Comparison of ENCODE assay signal across 1 cellular context in genomic region chr11:125561924-125562323, GRCh38.
TF ChIP-seq lines count a peak whose summit lies in the region.

No MANE protein-coding gene starts in this region.

TF ChIP-seq in K562, 482 proteins besides CTCF, POLR2A, EP300 and RAD21 (continued from another document):
- TF ChIP-seq, protein P1, sequence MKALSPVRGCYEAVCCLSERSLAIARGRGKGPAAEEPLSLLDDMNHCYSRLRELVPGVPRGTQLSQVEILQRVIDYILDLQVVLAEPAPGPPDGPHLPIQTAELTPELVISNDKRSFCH (CRISPR knock-in tag; IDR thresholded peaks at IDR 0.05), result no peak
- TF ChIP-seq, protein P1 (tag; IDR thresholded peaks at IDR 0.05), result peak; percentile 94
- peak; percentile 89 for TF ChIP-seq PTTG1 (tag; IDR thresholded peaks at IDR 0.05; ENCODE audit: low read depth)
- TF ChIP-seq, protein P2, sequence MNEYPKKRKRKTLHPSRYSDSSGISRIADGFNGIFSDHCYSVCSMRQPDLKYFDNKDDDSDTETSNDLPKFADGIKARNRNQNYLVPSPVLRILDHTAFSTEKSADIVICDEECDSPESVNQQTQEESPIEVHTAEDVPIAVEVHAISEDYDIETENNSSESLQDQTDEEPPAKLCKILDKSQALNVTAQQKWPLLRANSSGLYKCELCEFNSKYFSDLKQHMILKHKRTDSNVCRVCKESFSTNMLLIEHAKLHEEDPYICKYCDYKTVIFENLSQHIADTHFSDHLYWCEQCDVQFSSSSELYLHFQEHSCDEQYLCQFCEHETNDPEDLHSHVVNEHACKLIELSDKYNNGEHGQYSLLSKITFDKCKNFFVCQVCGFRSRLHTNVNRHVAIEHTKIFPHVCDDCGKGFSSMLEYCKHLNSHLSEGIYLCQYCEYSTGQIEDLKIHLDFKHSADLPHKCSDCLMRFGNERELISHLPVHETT (CRISPR knock-in tag; conservative IDR thresholded peaks at IDR 0.05 in 1 of 2, IDR thresholded peaks at IDR 0.05 in 1 of 2), result 0 out of 4 replicates have a peak, but pooled peaks of 1 of the 2 experiments have one; percentile 55
- TF ChIP-seq, protein P3, sequence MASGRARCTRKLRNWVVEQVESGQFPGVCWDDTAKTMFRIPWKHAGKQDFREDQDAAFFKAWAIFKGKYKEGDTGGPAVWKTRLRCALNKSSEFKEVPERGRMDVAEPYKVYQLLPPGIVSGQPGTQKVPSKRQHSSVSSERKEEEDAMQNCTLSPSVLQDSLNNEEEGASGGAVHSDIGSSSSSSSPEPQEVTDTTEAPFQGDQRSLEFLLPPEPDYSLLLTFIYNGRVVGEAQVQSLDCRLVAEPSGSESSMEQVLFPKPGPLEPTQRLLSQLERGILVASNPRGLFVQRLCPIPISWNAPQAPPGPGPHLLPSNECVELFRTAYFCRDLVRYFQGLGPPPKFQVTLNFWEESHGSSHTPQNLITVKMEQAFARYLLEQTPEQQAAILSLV (tag; IDR thresholded peaks at IDR 0.05), result peak; percentile 85
- TF ChIP-seq PYGO2 (tag; IDR thresholded peaks at IDR 0.05), result peak; percentile 81
- TF ChIP-seq KLF13 (tag; IDR thresholded peaks at IDR 0.05; ENCODE audit: borderline replicate concordance, low read depth), result peak; percentile 15; the same call in 1 of the 2 replicates
- TF ChIP-seq MECOM (CRISPR knock-in tag; IDR thresholded peaks at IDR 0.05), result peak; percentile 64; the same call in 1 of the 2 replicates
- peak; percentile 73; the same call in 1 of the 2 replicates for TF ChIP-seq ZNF668 (CRISPR knock-in tag; IDR thresholded peaks at IDR 0.05)
- TF ChIP-seq ZNF583 (CRISPR knock-in tag; IDR thresholded peaks at IDR 0.05), result 0 out of 2 replicates have a peak, but pooled peaks have one; percentile 80
- no peak for TF ChIP-seq ERF (CRISPR knock-in tag; IDR thresholded peaks at IDR 0.05)
- no peak for TF ChIP-seq NR4A1 (CRISPR knock-in tag; IDR thresholded peaks at IDR 0.05)
- peak; percentile 79 for TF ChIP-seq NR4A1 (tag; IDR thresholded peaks at IDR 0.05)
- TF ChIP-seq HINFP (tag; conservative IDR thresholded peaks at IDR 0.05; ENCODE audit: low read depth), result peak; percentile 81
- peak; percentile 85 for TF ChIP-seq ZNF311 (CRISPR knock-in tag; IDR thresholded peaks at IDR 0.05)
- TF ChIP-seq SMAD3 (CRISPR knock-in tag; conservative IDR thresholded peaks at IDR 0.05), result peak; percentile 77; the same call in 1 of the 2 replicates
- TF ChIP-seq HSF4 (CRISPR knock-in tag; IDR thresholded peaks at IDR 0.05; ENCODE audit: borderline replicate concordance), result peak; percentile 29; the same call in 1 of the 2 replicates
- peak; percentile 86 for TF ChIP-seq DDX20 (tag; IDR thresholded peaks at IDR 0.05; ENCODE audit: low read depth)
- no peak for TF ChIP-seq NR2C1 (IDR thresholded peaks at IDR 0.05)
- TF ChIP-seq NR2C1 (tag; IDR thresholded peaks at IDR 0.05), result peak; percentile 71
- peak; percentile 85 for TF ChIP-seq MEF2D (tag; conservative IDR thresholded peaks at IDR 0.05; ENCODE audit: low read depth)
- no peak for TF ChIP-seq ZNF740 (CRISPR knock-in tag; IDR thresholded peaks at IDR 0.05)
- TF ChIP-seq ZNF740 (tag; IDR thresholded peaks at IDR 0.05), result peak in 1 of 2 experiments; percentile 92; a peak in 2 of 4 replicates
- no peak for TF ChIP-seq HNRNPL (IDR thresholded peaks at IDR 0.05; ENCODE audit: low read depth, low read length)
- peak; percentile 78; the same call in 1 of the 2 replicates for TF ChIP-seq KLF6 (CRISPR knock-in tag; IDR thresholded peaks at IDR 0.05; ENCODE audit: borderline replicate concordance)
